23 cellular contexts compared by ENCODE assay signal in genomic region chr2:130986890-130987493, GRCh38.
DNase-seq lines count a peak whose midpoint lies in the region; ATAC-seq, FAIRE-seq and TF ChIP-seq lines count a peak whose summit lies in the region.
"Had no signal": no experiment of that assay in that cellular context is flagged by ENCODE, and none has a peak within 500 bp of the region (broad histone marks: within the 10 kb centered on the region; RNA-seq: fewer than 3 reads in every experiment).

No MANE protein-coding gene starts in this region.

- WGBS in esophagus muscularis mucosa, result 92% methylated on average over 9 of the region's 11 CpGs
- 80 to 85% (median 84%) methylated on average over 11 of the region's 11 CpGs for WGBS in small intestine, 3 donors

- in situ Hi-C loops in Panc1 (cut with HindIII; ENCODE audit: low pct_unique_long_range_greater_than_20kb, low sequenced_read_pairs), result no loop called here

- H3K4me3 ChIP-seq in Panc1 (ENCODE audit: low read depth in 2 of 2, low read length in 2 of 2), result no peak overlapping the region
- H3K4me3 ChIP-seq in esophagus muscularis mucosa, result no peak overlapping the region
- H3K4me3 ChIP-seq in small intestine (ENCODE audit: low read depth in 1 of 2, low read length in 2 of 2), result no peak overlapping the region

- H3K4me3 Mint-ChIP-seq in stimulated activated effector memory CD8-positive, alpha-beta T cell treated with anti-CD3 and anti-CD28 coated beads, Interleukin-12 subunit alpha, Interleukin-12 subunit beta, amount 100 ng/mL, for 72 hours, result no peak overlapping the region
- H3K4me3 Mint-ChIP-seq in effector memory CD8-positive, alpha-beta T cell, result no peak overlapping the region
- H3K4me3 Mint-ChIP-seq in activated CD4-positive, alpha-beta memory T cell treated with anti-CD3 and anti-CD28 coated beads, Interleukin-2, amount 10 ng/mL, durations not matched to agents 7 days and 5 days, result no peak overlapping the region
- H3K4me3 Mint-ChIP-seq: CD4-positive, alpha-beta T cell had no signal

- ATAC-seq in Panc1, result peak; percentile 45; the same call in 1 of the 2 replicates
- peak; percentile 24 for ATAC-seq in stimulated activated effector memory CD8-positive, alpha-beta T cell treated with anti-CD3 and anti-CD28 coated beads, Interleukin-12 subunit alpha, Interleukin-12 subunit beta, amount 100 ng/mL, for 72 hours
- ATAC-seq in effector memory CD8-positive, alpha-beta T cell (replicated peaks), result no peak

- no TSS peak for BruUV-seq in Panc1 (replicated peaks; lab: Mats Ljungman, UMichigan)

- no peaks in the 10 kb centered on the region for H3K9me3 ChIP-seq in Panc1 (ENCODE audit: control insufficient read depth, insufficient read depth, low read depth, low read length)
- H3K9me3 ChIP-seq in esophagus muscularis mucosa, result no peaks in the 10 kb centered on the region
- no peaks in the 10 kb centered on the region for H3K9me3 ChIP-seq in small intestine (ENCODE audit: control insufficient read depth, low read depth)
- H3K9me3 ChIP-seq: Caco-2 had no signal

- H3K9me3 Mint-ChIP-seq in stimulated activated effector memory CD8-positive, alpha-beta T cell treated with anti-CD3 and anti-CD28 coated beads, Interleukin-12 subunit alpha, Interleukin-12 subunit beta, amount 100 ng/mL, for 72 hours, result no peaks in the 10 kb centered on the region
- H3K9me3 Mint-ChIP-seq in effector memory CD8-positive, alpha-beta T cell, result no peaks in the 10 kb centered on the region
- H3K9me3 Mint-ChIP-seq in activated CD4-positive, alpha-beta memory T cell treated with anti-CD3 and anti-CD28 coated beads, Interleukin-2, amount 10 ng/mL, durations not matched to agents 7 days and 5 days, result peaks cover 2% of the 10 kb centered on the region
- H3K9me3 Mint-ChIP-seq: CD4-positive, alpha-beta T cell had no signal

- TF ChIP-seq CTCF in C4-2B (conservative IDR thresholded peaks at IDR 0.05) (no peak), Panc1 (IDR thresholded peaks at IDR 0.05) (no peak), esophagus muscularis mucosa (IDR thresholded peaks at IDR 0.05) (no peak)

- no peak for TF ChIP-seq POLR2A in esophagus muscularis mucosa (IDR thresholded peaks at IDR 0.05; ENCODE audit: low read depth)

- H3K36me3 Mint-ChIP-seq in stimulated activated effector memory CD8-positive, alpha-beta T cell treated with anti-CD3 and anti-CD28 coated beads, Interleukin-12 subunit alpha, Interleukin-12 subunit beta, amount 100 ng/mL, for 72 hours, result no peaks in the 10 kb centered on the region
- no peaks in the 10 kb centered on the region for H3K36me3 Mint-ChIP-seq in effector memory CD8-positive, alpha-beta T cell (ENCODE audit: insufficient read depth)
- H3K36me3 Mint-ChIP-seq in activated CD4-positive, alpha-beta memory T cell treated with anti-CD3 and anti-CD28 coated beads, Interleukin-2, amount 10 ng/mL, durations not matched to agents 7 days and 5 days (ENCODE audit: low read depth), result no peaks in the 10 kb centered on the region

- H3K27me3 Mint-ChIP-seq in effector memory CD8-positive, alpha-beta T cell, result no peaks in the 10 kb centered on the region
- no peaks in the 10 kb centered on the region for H3K27me3 Mint-ChIP-seq in activated CD4-positive, alpha-beta memory T cell treated with anti-CD3 and anti-CD28 coated beads, Interleukin-2, amount 10 ng/mL, durations not matched to agents 7 days and 5 days
- H3K27me3 Mint-ChIP-seq: CD4-positive, alpha-beta T cell had no signal

- H3K27me3 ChIP-seq in Panc1 (ENCODE audit: control insufficient read depth, insufficient read depth, low read length) (no peaks in the 10 kb centered on the region), esophagus muscularis mucosa (no peaks in the 10 kb centered on the region), small intestine (ENCODE audit: control insufficient read depth in 2 of 2, insufficient read depth in 2 of 2, low read length in 2 of 2) (no peaks in the 10 kb centered on the region)

- no peak for FAIRE-seq in small intestine (lab: Jason Lieb, UNC)
- FAIRE-seq: A204.1, GM18507, HTR-8/SVneo had no signal

- DNase-seq in Panc1 (ENCODE audit: low read depth, low spot score) (no peak), esophagus muscularis mucosa (ENCODE audit: extremely low spot score) (peak; percentile 87), small intestine (no peak)
- peak in 1 of 2 donors; percentile 38 for DNase-seq in stimulated activated effector memory CD8-positive, alpha-beta T cell treated with anti-CD3 and anti-CD28 coated beads, Interleukin-12 subunit alpha, Interleukin-12 subunit beta, amount 100 ng/mL, for 72 hours (ENCODE audit: low spot score in 2 of 2)
- no peak for DNase-seq in effector memory CD8-positive, alpha-beta T cell
- no peak for DNase-seq in activated CD4-positive, alpha-beta memory T cell treated with anti-CD3 and anti-CD28 coated beads, Interleukin-2, amount 10 ng/mL, durations not matched to agents 7 days and 5 days
- DNase-seq: Caco-2; CD4-positive, alpha-beta T cell; DMS 273 treated with DMSO at 0.1 percent for 48 hours; GOT3; HCEC 1CT; IMR-90; NCI-H1105; NCI-H146; NCI-H2029; NCI-H345; OCI-M1; Right ventricle myocardium superior had no signal

- peak overlapping the region; percentile 35; the same call in 1 of the 2 replicates for H3K27ac ChIP-seq in C4-2B
- H3K27ac ChIP-seq in Panc1 (ENCODE audit: low read length), result no peak overlapping the region
- H3K27ac ChIP-seq in esophagus muscularis mucosa (replicated peaks in 1 of 4), result no peak overlapping the region
- H3K27ac ChIP-seq in small intestine (ENCODE audit: low read depth in 1 of 2, low read length in 1 of 2), result no peak overlapping the region
- H3K27ac ChIP-seq: KMS-11 had no signal

- no peak for TF ChIP-seq EP300 in esophagus muscularis mucosa (IDR thresholded peaks at IDR 0.05)

- H3K36me3 ChIP-seq in Panc1 (ENCODE audit: control insufficient read depth, insufficient read depth, low read length) (no peaks in the 10 kb centered on the region), esophagus muscularis mucosa (no peaks in the 10 kb centered on the region), small intestine (ENCODE audit: control insufficient read depth in 2 of 2, insufficient read depth in 2 of 2, low read length in 2 of 2) (no peaks in the 10 kb centered on the region)

- CTCF ChIA-PET in Panc1 (lab: Charles Lee), result no interaction called here
- CTCF ChIA-PET in activated CD4-positive, alpha-beta memory T cell treated with anti-CD3 and anti-CD28 coated beads, Interleukin-2, amount 10 ng/mL, durations not matched to agents 7 days and 5 days (lab: Charles Lee), result no interaction called here

- intact Hi-C loops in Panc1 (cut with micrococcal nuclease; ENCODE audit: unreplicated experiment) (no loop called here), esophagus muscularis mucosa (cut with DNase I) (no loop called here)

- H3K4me1 ChIP-seq in Panc1 (ENCODE audit: control insufficient read depth, insufficient read depth, low read length) (no peaks in the 10 kb centered on the region), esophagus muscularis mucosa (no peaks in the 10 kb centered on the region), small intestine (ENCODE audit: control insufficient read depth in 2 of 2, insufficient read depth in 1 of 2, low read depth in 1 of 2, low read length in 1 of 2) (no peaks in the 10 kb centered on the region)
- H3K4me1 ChIP-seq: Caco-2 had no signal

- H3K4me1 Mint-ChIP-seq in stimulated activated effector memory CD8-positive, alpha-beta T cell treated with anti-CD3 and anti-CD28 coated beads, Interleukin-12 subunit alpha, Interleukin-12 subunit beta, amount 100 ng/mL, for 72 hours, result peaks cover 10% of the 10 kb centered on the region
- H3K4me1 Mint-ChIP-seq in effector memory CD8-positive, alpha-beta T cell (ENCODE audit: low read depth in 2 of 2), result peaks cover 6 to 8% of the 10 kb centered on the region in 2 donors
- H3K4me1 Mint-ChIP-seq in activated CD4-positive, alpha-beta memory T cell treated with anti-CD3 and anti-CD28 coated beads, Interleukin-2, amount 10 ng/mL, durations not matched to agents 7 days and 5 days, result peaks cover 6% of the 10 kb centered on the region

- POLR2A ChIA-PET in Panc1 (lab: Charles Lee), result no interaction called here
- POLR2A ChIA-PET in activated CD4-positive, alpha-beta memory T cell treated with anti-CD3 and anti-CD28 coated beads, Interleukin-2, amount 10 ng/mL, durations not matched to agents 7 days and 5 days (lab: Charles Lee), result no interaction called here

- H3K27ac Mint-ChIP-seq in stimulated activated effector memory CD8-positive, alpha-beta T cell treated with anti-CD3 and anti-CD28 coated beads, Interleukin-12 subunit alpha, Interleukin-12 subunit beta, amount 100 ng/mL, for 72 hours, result no peak overlapping the region
- H3K27ac Mint-ChIP-seq in effector memory CD8-positive, alpha-beta T cell, result no peak overlapping the region
- no peak overlapping the region for H3K27ac Mint-ChIP-seq in activated CD4-positive, alpha-beta memory T cell treated with anti-CD3 and anti-CD28 coated beads, Interleukin-2, amount 10 ng/mL, durations not matched to agents 7 days and 5 days
- H3K27ac Mint-ChIP-seq: CD4-positive, alpha-beta T cell had no signal
